Comparison of ENCODE assay signal across 16 cellular contexts in genomic region chr1:156406229-156406628, GRCh38. TPM values are rescaled to one million over a fixed set of nuclear protein-coding genes. Genes with fewer than 3 reads are reported as not detected.
"Had no signal": no experiment of that assay in that cellular context is flagged by ENCODE, and none has a peak within 500 bp of the region (broad histone marks: within the 10 kb centered on the region; RNA-seq: fewer than 3 reads in every experiment).

No MANE protein-coding gene starts in this region.

- H3K9me3 Mint-ChIP-seq: endodermal cell; mesothelial cell of epicardium; neural progenitor cell; stimulated activated naive CD8-positive, alpha-beta T cell treated with anti-CD3 and anti-CD28 coated beads, Interleukin-15, amount 100 ng/mL, for 72 hours had no signal

- H3K36me3 ChIP-seq: neural progenitor cell had no signal

- DNase-seq: activated CD4-positive, alpha-beta T cell treated with anti-CD3 and anti-CD28 coated beads for 4 hours; activated CD8-positive, alpha-beta memory T cell treated with anti-CD3 and anti-CD28 coated beads, Interleukin-2, amount 50 U/mL, for 48 hours; activated CD8-positive, alpha-beta T cell treated with anti-CD3 and anti-CD28 coated beads, Interleukin-2, amount 10 ng/mL, durations not matched to agents 7 days and 5 days; activated naive CD4-positive, alpha-beta T cell; central memory CD4-positive, alpha-beta T cell; endodermal cell; erythroblast; kidney glomerular epithelial cell; stimulated activated CD4-positive, alpha-beta T cell treated with anti-CD3 and anti-CD28 coated beads, Interleukin-4, amount 100 ng/mL, for 4 hours; stimulated activated naive CD8-positive, alpha-beta T cell treated with anti-CD3 and anti-CD28 coated beads, Interleukin-15, amount 100 ng/mL, for 72 hours had no signal

- H3K27ac ChIP-seq: neural progenitor cell, skin epidermis had no signal

- H3K27ac Mint-ChIP-seq: activated CD8-positive, alpha-beta T cell treated with anti-CD3 and anti-CD28 coated beads, Interleukin-2, amount 10 ng/mL, durations not matched to agents 7 days and 5 days; endodermal cell; mesothelial cell of epicardium; neural progenitor cell; stimulated activated naive CD8-positive, alpha-beta T cell treated with anti-CD3 and anti-CD28 coated beads, Interleukin-15, amount 100 ng/mL, for 72 hours had no signal

- H3K4me3 ChIP-seq: neural progenitor cell, skin epidermis had no signal

- H3K36me3 Mint-ChIP-seq: mesothelial cell of epicardium, neural progenitor cell had no signal

- H3K4me1 Mint-ChIP-seq: stimulated activated naive CD8-positive, alpha-beta T cell treated with anti-CD3 and anti-CD28 coated beads, Interleukin-15, amount 100 ng/mL, for 72 hours had no signal

- H3K4me3 Mint-ChIP-seq: activated CD8-positive, alpha-beta T cell treated with anti-CD3 and anti-CD28 coated beads, Interleukin-2, amount 10 ng/mL, durations not matched to agents 7 days and 5 days; endodermal cell; mesothelial cell of epicardium; neural progenitor cell; stimulated activated naive CD8-positive, alpha-beta T cell treated with anti-CD3 and anti-CD28 coated beads, Interleukin-15, amount 100 ng/mL, for 72 hours had no signal

RNA-seq across cellular contexts. Expression of gene RHBG, which starts 37.2 kb away (rescaled TPM):
- total RNA-seq: activated CD8-positive, alpha-beta T cell treated with anti-CD3 and anti-CD28 coated beads, Interleukin-2, amount 10 ng/mL, durations not matched to agents 7 days and 5 days; glomerular endothelial cell; myocyte; urinary bladder had no signal
